In genomic region chr12:109092484-109093021, GRCh38 we compare ENCODE assay signal across 2 cellular contexts.
TF ChIP-seq lines count a peak whose summit lies in the region.

No MANE protein-coding gene starts in this region.

TF ChIP-seq in IMR-90, 13 proteins besides CTCF, POLR2A, EP300 and RAD21:
- TF ChIP-seq ELK1 (IDR thresholded peaks at IDR 0.05; ENCODE audit: borderline replicate concordance, low read depth, low read length) = no peak
- no peak for TF ChIP-seq NFE2L2 (IDR thresholded peaks at IDR 0.05; ENCODE audit: low read depth, low read length)
- TF ChIP-seq MXI1 (IDR thresholded peaks at IDR 0.05; ENCODE audit: borderline replicate concordance, low read depth, low read length) = no peak
- TF ChIP-seq CHD1 (IDR thresholded peaks at IDR 0.05; ENCODE audit: low read depth, low read length) = no peak
- no peak for TF ChIP-seq MAFK (IDR thresholded peaks at IDR 0.05; ENCODE audit: low read depth, low read length)
- TF ChIP-seq MAZ (IDR thresholded peaks at IDR 0.05; ENCODE audit: borderline replicate concordance, low read depth, low read length) = no peak
- no peak for TF ChIP-seq SMC3 (IDR thresholded peaks at IDR 0.05; ENCODE audit: low read depth, low read length)
- no peak for TF ChIP-seq FOS (IDR thresholded peaks at IDR 0.05; ENCODE audit: low read depth, low read length)
- no peak for TF ChIP-seq BHLHE40 (IDR thresholded peaks at IDR 0.05; ENCODE audit: low read depth, low read length)
- no peak for TF ChIP-seq RCOR1 (IDR thresholded peaks at IDR 0.05; ENCODE audit: insufficient replicate concordance, low read length)
- TF ChIP-seq RFX5 (IDR thresholded peaks at IDR 0.05; ENCODE audit: low read depth, low read length) = no peak

TF ChIP-seq in HEK293T, 16 proteins besides CTCF, POLR2A, EP300 and RAD21 (continued from another document):
- TF ChIP-seq PKNOX1 (IDR thresholded peaks at IDR 0.05) (no peak), ZNF384 (IDR thresholded peaks at IDR 0.05) (no peak), CTBP1 (IDR thresholded peaks at IDR 0.05; ENCODE audit: borderline replicate concordance) (no peak), NFRKB (IDR thresholded peaks at IDR 0.05) (no peak), TARDBP (IDR thresholded peaks at IDR 0.05) (no peak)
